Comparison of ENCODE assay signal across 13 cellular contexts in genomic region chr21:29351691-29352090, GRCh38. TPM values are rescaled to one million over a fixed set of nuclear protein-coding genes. Genes with fewer than 3 reads are reported as not detected.
DNase-seq lines count a peak whose midpoint lies in the region; ATAC-seq and TF ChIP-seq lines count a peak whose summit lies in the region.
"Had no signal": no experiment of that assay in that cellular context is flagged by ENCODE, and none has a peak within 500 bp of the region (broad histone marks: within the 10 kb centered on the region; RNA-seq: fewer than 3 reads in every experiment).

No MANE protein-coding gene starts in this region.

- H3K4me2 ChIP-seq in fibroblast of lung (ENCODE audit: extremely low read depth, insufficient read depth, low read length) (no peak overlapping the region), osteoblast (ENCODE audit: insufficient read depth, low read length) (no peak overlapping the region), mesendoderm (ENCODE audit: low read length) (no peak overlapping the region)

- peaks cover 16% of the 10 kb centered on the region for H3K4me1 ChIP-seq in fibroblast of lung (ENCODE audit: control insufficient read depth, extremely low read depth, insufficient read depth, low read length)
- H3K4me1 ChIP-seq in osteoblast (ENCODE audit: insufficient read depth, low read length), result peaks cover 39% of the 10 kb centered on the region
- no peaks in the 10 kb centered on the region for H3K4me1 ChIP-seq in mesendoderm (ENCODE audit: control insufficient read depth, low read depth, low read length)

- no peak overlapping the region for H2BK5ac ChIP-seq in mesendoderm (ENCODE audit: low read length)

- H3K4me3 ChIP-seq in BJ (ENCODE audit: low read depth, low read length) (no peak overlapping the region), fibroblast of lung (replicated peaks in 1 of 4; ENCODE audit: control extremely low read depth in 1 of 4, insufficient read depth in 1 of 4, low read depth in 3 of 4, low read length in 4 of 4) (no peak overlapping the region), osteoblast (ENCODE audit: insufficient read depth, low read length) (no peak overlapping the region), mesendoderm (ENCODE audit: low read length) (no peak overlapping the region)
- H3K4me3 ChIP-seq: tibial artery had no signal

- TF ChIP-seq CTCF in BJ (IDR thresholded peaks at IDR 0.05; ENCODE audit: insufficient read depth, low read depth, low read length) (no peak), fibroblast of lung (conservative IDR thresholded peaks at IDR 0.05 in 1 of 2, IDR thresholded peaks at IDR 0.05 in 1 of 2; ENCODE audit: low read depth in 1 of 2, low read length in 2 of 2) (no peak), osteoblast (IDR thresholded peaks at IDR 0.05; ENCODE audit: extremely low read depth, low read depth, low read length) (no peak), GM10266 (IDR thresholded peaks at IDR 0.05; ENCODE audit: control insufficient read depth, insufficient read depth, low read depth, missing control alignments) (no peak)

- no peaks in the 10 kb centered on the region for H3K79me1 ChIP-seq in mesendoderm (ENCODE audit: low read length)

- H3K18ac ChIP-seq in mesendoderm (ENCODE audit: low read length), result no peak overlapping the region

- CTCF ChIA-PET in BJ (lab: Yijun Ruan, JAX), result interaction anchor here (0.7 to 1.3 kb wide), 4 partner anchors 10 to 188 kb away, joined by 3 to 4 read pairs (median 4); no protein-coding TSS in a partner anchor

- H2AFZ ChIP-seq in fibroblast of lung (ENCODE audit: low read length), result no peak overlapping the region
- no peak overlapping the region for H2AFZ ChIP-seq in osteoblast (ENCODE audit: low read length)

- POLR2A ChIA-PET in BJ (lab: Charles Lee), result interaction anchor here (0.6 kb wide), 1 partner anchor 32 kb away, joined by 3 read pairs; no protein-coding TSS in a partner anchor

- ATAC-seq in HG02588 (IDR thresholded peaks at IDR 0.05; ENCODE audit: unreplicated experiment), result no peak
- ATAC-seq: activated CD8-positive, alpha-beta T cell treated with anti-CD3 and anti-CD28 coated beads, Interleukin-2, amount 10 ng/mL, durations not matched to agents 7 days and 5 days had no signal

- H3K4ac ChIP-seq in mesendoderm (ENCODE audit: low read depth, low read length), result no peak overlapping the region

- H3K79me2 ChIP-seq in fibroblast of lung (ENCODE audit: control insufficient read depth, insufficient read depth, low read length) (peaks cover 9% of the 10 kb centered on the region), osteoblast (ENCODE audit: insufficient read depth, low read length) (peaks cover 22% of the 10 kb centered on the region), mesendoderm (ENCODE audit: control insufficient read depth, insufficient read depth, low read length) (no peaks in the 10 kb centered on the region)

- H3K56ac ChIP-seq in mesendoderm (ENCODE audit: low read length), result no peak overlapping the region

- H4K8ac ChIP-seq in mesendoderm (ENCODE audit: low read depth, low read length), result no peak overlapping the region

- H3K27me3 ChIP-seq in BJ (ENCODE audit: control insufficient read depth, insufficient read depth, low read length) (no peaks in the 10 kb centered on the region), fibroblast of lung (ENCODE audit: control insufficient read depth, insufficient read depth, low read length) (no peaks in the 10 kb centered on the region), osteoblast (ENCODE audit: insufficient read depth, low read length) (no peaks in the 10 kb centered on the region), mesendoderm (ENCODE audit: insufficient read depth, low read length, poor library complexity) (no peaks in the 10 kb centered on the region)
- H3K27me3 ChIP-seq: tibial artery had no signal

- H3K9ac ChIP-seq in fibroblast of lung (ENCODE audit: insufficient read depth, low read length) (no peak overlapping the region), mesendoderm (ENCODE audit: low read length) (no peak overlapping the region)

- H2BK120ac ChIP-seq in mesendoderm (ENCODE audit: low read depth, low read length), result no peak overlapping the region

- peak overlapping the region; percentile 50 for H3K27ac ChIP-seq in fibroblast of lung (ENCODE audit: insufficient read depth, low read length)
- peak overlapping the region; percentile 64 for H3K27ac ChIP-seq in osteoblast (ENCODE audit: low read depth, low read length)
- H3K27ac ChIP-seq in mesendoderm (ENCODE audit: low read depth, low read length), result no peak overlapping the region

- DNase-seq in BJ (ENCODE audit: low read depth) (peak; percentile 87), NCI-H524 treated with DMSO at 0.1 percent for 48 hours (lab: John Stamatoyannopoulos, UW) (peak; percentile 48), fibroblast of lung (ENCODE audit: low read depth in 2 of 2) (peak; percentile 42 to 98), osteoblast (ENCODE audit: insufficient read length, low spot score, missing footprints) (peak; percentile 85), mesendoderm (no peak), GF-D8 (lab: John Stamatoyannopoulos, UW) (no peak), GM10266 (ENCODE audit: extremely low spot score) (no peak)
- DNase-seq: activated CD8-positive, alpha-beta T cell treated with anti-CD3 and anti-CD28 coated beads, Interleukin-2, amount 10 ng/mL, durations not matched to agents 7 days and 5 days; CD4-positive, alpha-beta T cell; effector CD8-positive, alpha-beta T cell; NCI-H2081 treated with DMSO at 0.1 percent for 48 hours; tibial artery had no signal

- H2AK5ac ChIP-seq in mesendoderm (ENCODE audit: low read length), result no peak overlapping the region

- no peak overlapping the region for H4K5ac ChIP-seq in mesendoderm (ENCODE audit: low read length)

- H3K36me3 ChIP-seq in BJ (ENCODE audit: control insufficient read depth, insufficient read depth, low read length), result peaks cover 1% of the 10 kb centered on the region; the same call in 1 of the 2 replicates
- peaks cover 4% of the 10 kb centered on the region for H3K36me3 ChIP-seq in fibroblast of lung (ENCODE audit: control insufficient read depth, insufficient read depth, low read length)
- H3K36me3 ChIP-seq in osteoblast (ENCODE audit: insufficient read depth, low read length), result peaks cover 35% of the 10 kb centered on the region
- H3K36me3 ChIP-seq in mesendoderm (ENCODE audit: control insufficient read depth, insufficient read depth, low read length), result peaks cover 2% of the 10 kb centered on the region

- H3K9me3 ChIP-seq in fibroblast of lung (ENCODE audit: control insufficient read depth, insufficient read depth, low read depth, low read length), result no peaks in the 10 kb centered on the region
- no peaks in the 10 kb centered on the region for H3K9me3 ChIP-seq in osteoblast (ENCODE audit: low read depth, low read length)
- H3K9me3 ChIP-seq: tibial artery had no signal

- H4K20me1 ChIP-seq in fibroblast of lung (ENCODE audit: control insufficient read depth, extremely low read depth, insufficient read depth, low read length), result no peaks in the 10 kb centered on the region
- H4K20me1 ChIP-seq in osteoblast (ENCODE audit: insufficient read depth, low read length), result no peaks in the 10 kb centered on the region

- no peak overlapping the region for H3K23ac ChIP-seq in mesendoderm (ENCODE audit: low read length)

- no peak overlapping the region for H2BK15ac ChIP-seq in mesendoderm (replicated peaks; ENCODE audit: low read depth)

RNA-seq across cellular contexts. Expression of gene BACH1, which starts 53.0 kb away (rescaled TPM):
- polyA plus RNA-seq in BJ (2011; rRNA removed) (22.7 and 37.7 TPM in 2 replicates), fibroblast of lung (36.4 and 38.2 TPM in 2 replicates)
- polyA minus RNA-seq in BJ (2011; rRNA and poly(A)+ RNA removed), result 131 and 149 TPM in 2 replicates
- total RNA-seq in fibroblast of lung (127 and 138 TPM in 2 replicates), osteoblast (153 and 189 TPM in 2 replicates)
- polyA plus RNA-seq in fibroblast of lung (2012), result 16.9 and 22.6 TPM in 2 replicates
- 58.0 and 88.5 TPM in 2 replicates for polyA minus RNA-seq in fibroblast of lung (ENCODE audit: low replicate concordance)
- 25.9 TPM for polyA plus RNA-seq in mesendoderm (2013, experiment 1 of 2)
- 25.8 TPM for polyA plus RNA-seq in mesendoderm (2013, experiment 2 of 2)

Comparison
In these comparisons a context has a peak if more than half of its experiments do, and no peak if none do; other contexts are left out.
1. DNase-seq: peak in BJ (single experiment), NCI-H524 treated with DMSO at 0.1 percent for 48 hours (single experiment), fibroblast of lung (2 of 2) and osteoblast (single experiment); none in mesendoderm (single experiment), GF-D8 (single experiment) and GM10266 (single experiment).